ENCODE assay signal across 1 cellular context in the genomic region with DNA sequence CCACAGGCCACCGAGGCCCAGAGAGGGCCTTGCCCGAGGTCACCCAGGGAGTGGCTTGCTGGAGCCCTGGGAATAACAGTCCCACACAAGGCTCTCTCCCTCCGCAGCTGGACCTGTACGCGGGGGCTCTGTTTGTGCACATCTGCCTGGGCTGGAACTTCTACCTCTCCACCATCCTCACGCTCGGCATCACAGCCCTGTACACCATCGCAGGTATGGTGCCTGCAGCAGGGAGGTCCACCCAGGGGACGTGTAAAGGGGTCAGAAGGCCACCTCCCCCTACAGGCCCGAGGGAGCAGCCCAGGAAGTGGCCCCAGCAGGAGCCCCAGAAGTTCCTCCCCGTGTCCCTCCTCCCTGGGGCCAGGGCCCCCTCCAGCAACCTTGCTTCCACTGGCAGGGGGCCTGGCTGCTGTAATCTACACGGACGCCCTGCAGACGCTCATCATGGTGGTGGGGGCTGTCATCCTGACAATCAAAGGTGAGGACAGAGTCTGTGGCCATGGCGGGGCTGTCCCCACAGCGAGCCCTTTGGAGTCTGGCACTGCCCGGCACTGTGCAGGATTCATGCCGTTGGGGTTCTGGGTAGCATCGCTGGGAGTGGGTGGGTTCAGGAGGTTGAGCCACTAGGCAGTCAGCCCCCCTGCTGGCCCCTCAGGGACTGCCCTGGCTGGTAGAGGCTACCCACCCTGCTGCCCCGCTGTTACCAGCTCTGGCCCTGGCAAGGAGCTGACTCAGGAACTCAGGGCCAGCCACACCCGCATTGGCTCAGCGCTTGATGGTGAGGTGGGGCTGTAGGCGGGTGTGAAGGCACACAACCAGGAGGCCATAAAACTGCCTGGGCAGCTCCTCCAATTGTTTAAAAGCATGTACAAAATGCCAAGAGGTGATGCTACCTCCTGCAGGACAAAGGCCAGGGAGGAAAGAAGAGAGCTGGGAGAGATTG.
TF ChIP-seq lines count a peak whose summit lies in the region.

No MANE protein-coding gene starts in this region.

TF ChIP-seq in H1, 55 proteins besides CTCF, POLR2A, EP300 and RAD21:
- TF ChIP-seq, protein P1, sequence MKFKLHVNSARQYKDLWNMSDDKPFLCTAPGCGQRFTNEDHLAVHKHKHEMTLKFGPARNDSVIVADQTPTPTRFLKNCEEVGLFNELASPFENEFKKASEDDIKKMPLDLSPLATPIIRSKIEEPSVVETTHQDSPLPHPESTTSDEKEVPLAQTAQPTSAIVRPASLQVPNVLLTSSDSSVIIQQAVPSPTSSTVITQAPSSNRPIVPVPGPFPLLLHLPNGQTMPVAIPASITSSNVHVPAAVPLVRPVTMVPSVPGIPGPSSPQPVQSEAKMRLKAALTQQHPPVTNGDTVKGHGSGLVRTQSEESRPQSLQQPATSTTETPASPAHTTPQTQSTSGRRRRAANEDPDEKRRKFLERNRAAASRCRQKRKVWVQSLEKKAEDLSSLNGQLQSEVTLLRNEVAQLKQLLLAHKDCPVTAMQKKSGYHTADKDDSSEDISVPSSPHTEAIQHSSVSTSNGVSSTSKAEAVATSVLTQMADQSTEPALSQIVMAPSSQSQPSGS (IDR thresholded peaks at IDR 0.05; ENCODE audit: low read length), result no peak
- no peak for TF ChIP-seq SUZ12 (IDR thresholded peaks at IDR 0.05; ENCODE audit: low read length)
- TF ChIP-seq CBX5 (IDR thresholded peaks at IDR 0.05; ENCODE audit: low read depth, low read length), result no peak
- TF ChIP-seq MAFK (IDR thresholded peaks at IDR 0.05; ENCODE audit: low read depth, low read length), result no peak
- TF ChIP-seq, protein P2, sequence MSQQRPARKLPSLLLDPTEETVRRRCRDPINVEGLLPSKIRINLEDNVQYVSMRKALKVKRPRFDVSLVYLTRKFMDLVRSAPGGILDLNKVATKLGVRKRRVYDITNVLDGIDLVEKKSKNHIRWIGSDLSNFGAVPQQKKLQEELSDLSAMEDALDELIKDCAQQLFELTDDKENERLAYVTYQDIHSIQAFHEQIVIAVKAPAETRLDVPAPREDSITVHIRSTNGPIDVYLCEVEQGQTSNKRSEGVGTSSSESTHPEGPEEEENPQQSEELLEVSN (IDR thresholded peaks at IDR 0.05), result no peak
- TF ChIP-seq CHD1 (IDR thresholded peaks at IDR 0.05; ENCODE audit: low read depth, low read length), result no peak
- TF ChIP-seq CEBPB (IDR thresholded peaks at IDR 0.05; ENCODE audit: low read depth, low read length), result no peak
- TF ChIP-seq PHF8 (conservative IDR thresholded peaks at IDR 0.05; ENCODE audit: low read depth, low read length), result no peak
- TF ChIP-seq SP2 (IDR thresholded peaks at IDR 0.05; ENCODE audit: low read length), result no peak
- no peak for TF ChIP-seq JUND (IDR thresholded peaks at IDR 0.05; ENCODE audit: low read length)
- no peak for TF ChIP-seq RFX5 (IDR thresholded peaks at IDR 0.05; ENCODE audit: borderline replicate concordance, low read depth, low read length)
- no peak for TF ChIP-seq ZNF274 (IDR thresholded peaks at IDR 0.05; ENCODE audit: borderline replicate concordance, extremely low read depth, low read length)
- TF ChIP-seq CBX8 (IDR thresholded peaks at IDR 0.05; ENCODE audit: borderline replicate concordance, low read depth, low read length), result no peak
- no peak for TF ChIP-seq TCF12 (IDR thresholded peaks at IDR 0.05; ENCODE audit: low read depth, low read length)
- no peak for TF ChIP-seq BRCA1 (IDR thresholded peaks at IDR 0.05; ENCODE audit: low read depth, low read length)
